In the genomic region with DNA sequence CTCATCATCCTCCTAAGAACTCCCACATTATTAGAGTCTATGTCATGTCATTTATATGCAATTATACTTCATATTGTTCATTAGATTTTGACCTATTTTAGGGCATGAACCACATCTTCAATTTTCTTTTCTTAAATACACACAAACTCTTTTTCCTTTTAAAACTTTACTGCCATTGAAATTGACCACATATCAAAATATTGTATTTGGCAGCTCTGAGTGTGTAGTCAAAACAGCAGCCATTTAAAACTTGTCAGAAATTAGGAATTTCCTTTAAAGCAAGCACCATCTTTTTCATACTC, we compare ENCODE assay signal across 16 cellular contexts.
"Had no signal": no experiment of that assay in that cellular context is flagged by ENCODE, and none has a peak within 500 bp of the region (broad histone marks: within the 10 kb centered on the region; RNA-seq: fewer than 3 reads in every experiment).

No MANE protein-coding gene starts in this region.

- ATAC-seq: activated CD8-positive, alpha-beta T cell treated with anti-CD3 and anti-CD28 coated beads, Interleukin-2, amount 10 ng/mL, durations not matched to agents 7 days and 5 days; body of pancreas; T-cell; WTC11 had no signal

- H3K4me3 Mint-ChIP-seq: activated CD8-positive, alpha-beta T cell treated with anti-CD3 and anti-CD28 coated beads, Interleukin-2, amount 10 ng/mL, durations not matched to agents 7 days and 5 days; activated naive CD4-positive, alpha-beta T cell treated with anti-CD3 and anti-CD28 coated beads, Interleukin-2, amount 10 ng/mL, durations not matched to agents 7 days and 5 days; activated T-helper 1 cell treated with anti-CD3 and anti-CD28 coated beads, Interleukin-12 subunit alpha, Interleukin-12 subunit beta, Interleukin-2, Interleukin-4 antibody, amounts not matched to agents 30 ng/mL and 10 ng/mL and 1 ng/mL, durations not matched to agents 14 hours and 24 hours and 36 hours; dendritic cell treated with granulocyte-macrophage colony-stimulating factor and Interleukin-4, amounts not matched to agents 40 ng/mL and 50 ng/mL, for 4 days; memory B cell; nephron progenitor cell; stimulated activated naive CD8-positive, alpha-beta T cell treated with anti-CD3 and anti-CD28 coated beads, Interleukin-15, Interleukin-2, amounts not matched to agents 100 ng/mL and 50 ng/mL, for 24 hours; T-cell; WTC11 had no signal

- H3K9me3 ChIP-seq: body of pancreas, ovary, thoracic aorta had no signal

- H3K36me3 Mint-ChIP-seq: WTC11 had no signal

- H3K9me3 Mint-ChIP-seq: activated naive CD4-positive, alpha-beta T cell treated with anti-CD3 and anti-CD28 coated beads, Interleukin-2, amount 10 ng/mL, durations not matched to agents 7 days and 5 days; activated T-helper 1 cell treated with anti-CD3 and anti-CD28 coated beads, Interleukin-12 subunit alpha, Interleukin-12 subunit beta, Interleukin-2, Interleukin-4 antibody, amounts not matched to agents 30 ng/mL and 10 ng/mL and 1 ng/mL, durations not matched to agents 14 hours and 24 hours and 36 hours; dendritic cell treated with granulocyte-macrophage colony-stimulating factor and Interleukin-4, amounts not matched to agents 40 ng/mL and 50 ng/mL, for 4 days; memory B cell; nephron progenitor cell; stimulated activated naive CD8-positive, alpha-beta T cell treated with anti-CD3 and anti-CD28 coated beads, Interleukin-15, Interleukin-2, amounts not matched to agents 100 ng/mL and 50 ng/mL, for 24 hours; T-cell; WTC11 had no signal

- H3K4me3 ChIP-seq: body of pancreas, ovary, thoracic aorta had no signal

- H3K36me3 ChIP-seq: ovary had no signal

- H3K4me1 ChIP-seq: body of pancreas had no signal

- H3K27me3 Mint-ChIP-seq: activated naive CD4-positive, alpha-beta T cell treated with anti-CD3 and anti-CD28 coated beads, Interleukin-2, amount 10 ng/mL, durations not matched to agents 7 days and 5 days; dendritic cell treated with granulocyte-macrophage colony-stimulating factor and Interleukin-4, amounts not matched to agents 40 ng/mL and 50 ng/mL, for 4 days; memory B cell; stimulated activated naive CD8-positive, alpha-beta T cell treated with anti-CD3 and anti-CD28 coated beads, Interleukin-15, Interleukin-2, amounts not matched to agents 100 ng/mL and 50 ng/mL, for 24 hours; T-cell had no signal

- H3K27me3 ChIP-seq: body of pancreas, ovary had no signal

- H3K27ac Mint-ChIP-seq: activated CD8-positive, alpha-beta T cell treated with anti-CD3 and anti-CD28 coated beads, Interleukin-2, amount 10 ng/mL, durations not matched to agents 7 days and 5 days; activated naive CD4-positive, alpha-beta T cell treated with anti-CD3 and anti-CD28 coated beads, Interleukin-2, amount 10 ng/mL, durations not matched to agents 7 days and 5 days; activated T-helper 1 cell treated with anti-CD3 and anti-CD28 coated beads, Interleukin-12 subunit alpha, Interleukin-12 subunit beta, Interleukin-2, Interleukin-4 antibody, amounts not matched to agents 30 ng/mL and 10 ng/mL and 1 ng/mL, durations not matched to agents 14 hours and 24 hours and 36 hours; dendritic cell treated with granulocyte-macrophage colony-stimulating factor and Interleukin-4, amounts not matched to agents 40 ng/mL and 50 ng/mL, for 4 days; memory B cell; nephron progenitor cell; stimulated activated naive CD8-positive, alpha-beta T cell treated with anti-CD3 and anti-CD28 coated beads, Interleukin-15, Interleukin-2, amounts not matched to agents 100 ng/mL and 50 ng/mL, for 24 hours; T-cell had no signal

- H3K27ac ChIP-seq: body of pancreas, ovary, thoracic aorta had no signal

- DNase-seq: activated CD4-positive, alpha-beta T cell treated with anti-CD3 and anti-CD28 coated beads for 48 hours; activated CD8-positive, alpha-beta memory T cell treated with anti-CD3 and anti-CD28 coated beads, Interleukin-2, amount 50 U/mL, for 48 hours; activated CD8-positive, alpha-beta T cell treated with anti-CD3 and anti-CD28 coated beads, Interleukin-2, amount 10 ng/mL, durations not matched to agents 7 days and 5 days; activated naive CD4-positive, alpha-beta T cell treated with anti-CD3 and anti-CD28 coated beads, Interleukin-2, amount 10 ng/mL, durations not matched to agents 7 days and 5 days; body of pancreas; nephron progenitor cell; ovary; stimulated activated CD4-positive, alpha-beta T cell treated with anti-CD3 and anti-CD28 coated beads, Interleukin-4, amount 100 ng/mL, for 1 hour; stimulated activated CD8-positive, alpha-beta memory T cell treated with anti-CD3 and anti-CD28 coated beads, Interleukin-4, amount 100 ng/mL, for 48 hours; T-cell had no signal
